In genomic region chr5:32319392-32319791, GRCh38 we compare ENCODE assay signal across 23 cellular contexts. TPM values are rescaled to one million over a fixed set of nuclear protein-coding genes. Genes with fewer than 3 reads are reported as not detected.
A peak's percentile ranks its signal among the peaks of the same experiment; 100 is the strongest.
DNase-seq lines count a peak whose midpoint lies in the region; ATAC-seq, FAIRE-seq and TF ChIP-seq lines count a peak whose summit lies in the region.
"Had no signal": no experiment of that assay in that cellular context is flagged by ENCODE, and none has a peak within 500 bp of the region (broad histone marks: within the 10 kb centered on the region; RNA-seq: fewer than 3 reads in every experiment).

No MANE protein-coding gene starts in this region.

- no peaks in the 10 kb centered on the region for H3K27me3 ChIP-seq in HepG2 (ENCODE audit: control insufficient read depth in 1 of 2, insufficient read depth in 2 of 2, low read length in 2 of 2)
- H3K27me3 ChIP-seq in right lobe of liver, result no peaks in the 10 kb centered on the region
- H3K27me3 ChIP-seq in endodermal cell (ENCODE audit: control insufficient read depth, insufficient read depth, low read length, poor library complexity, severe bottlenecking), result no peaks in the 10 kb centered on the region
- H3K27me3 ChIP-seq: BLaER1, SJCRH30 had no signal

- no peaks in the 10 kb centered on the region for H3K4me1 Mint-ChIP-seq in endodermal cell

- TF ChIP-seq POLR2A in HepG2 (IDR thresholded peaks at IDR 0.05; ENCODE audit: insufficient read depth in 1 of 2, low read depth in 2 of 2, low read length in 2 of 2), result no peak
- TF ChIP-seq POLR2A in right lobe of liver (IDR thresholded peaks at IDR 0.05), result no peak

- H3K4me1 ChIP-seq in HepG2 (ENCODE audit: insufficient read depth, low read length), result peaks cover 43% of the 10 kb centered on the region
- H3K4me1 ChIP-seq in right lobe of liver, result peaks cover 0 to 8% (median 0%) of the 10 kb centered on the region in 4 donors
- H3K4me1 ChIP-seq in endodermal cell (ENCODE audit: control insufficient read depth, insufficient read depth, low read length), result no peaks in the 10 kb centered on the region
- H3K4me1 ChIP-seq: SJCRH30 had no signal

- H3K27me3 Mint-ChIP-seq in endodermal cell (ENCODE audit: insufficient read depth), result peaks cover 3% of the 10 kb centered on the region

- intact Hi-C loops in HepG2 (cut with micrococcal nuclease; ENCODE audit: unreplicated experiment), result no loop called here
- intact Hi-C loops in right lobe of liver (cut with DNase I), result no loop called here
- intact Hi-C loops in sciatic nerve (cut with DNase I), result no loop called here

- TF ChIP-seq EP300 in HepG2 (IDR thresholded peaks at IDR 0.05; ENCODE audit: low read depth in 2 of 2, low read length in 2 of 2) (no peak), HepG2 (CRISPR knock-in tag; IDR thresholded peaks at IDR 0.05; ENCODE audit: borderline replicate concordance) (no peak)

- H3K27ac ChIP-seq in HepG2 (ENCODE audit: extremely low read length, insufficient read depth, low read length) (no peak overlapping the region), right lobe of liver (no peak overlapping the region), endodermal cell (ENCODE audit: low read depth, low read length) (no peak overlapping the region)
- H3K27ac ChIP-seq: BLaER1, SJCRH30 had no signal

- H3K36me3 ChIP-seq in HepG2 (replicated peaks in 1 of 2; ENCODE audit: control insufficient read depth in 1 of 2, insufficient read depth in 2 of 2, low read length in 2 of 2) (no peaks in the 10 kb centered on the region), right lobe of liver (no peaks in the 10 kb centered on the region), endodermal cell (ENCODE audit: control insufficient read depth, insufficient read depth, low read length) (no peaks in the 10 kb centered on the region)
- H3K36me3 ChIP-seq: BLaER1, SJCRH30 had no signal

- no peak overlapping the region for H3K4me2 ChIP-seq in HepG2 (ENCODE audit: low read depth, low read length)
- H3K4me2 ChIP-seq: BLaER1 had no signal

- in situ Hi-C loops in HepG2 (cut with HindIII; ENCODE audit: extremely low pct_ligation_motif_present, low pct_unique_long_range_greater_than_20kb), result loop anchor here (5.0 kb wide), 1 partner anchor 82 kb away; no protein-coding TSS in a partner anchor

- CTCF ChIA-PET in HepG2 (lab: Yijun Ruan, JAX; ENCODE audit: low intra/inter-chr PET ratio, low total read pairs), result interaction anchor here (0.7 kb wide), 1 partner anchor 86 kb away, joined by 3 read pairs; no protein-coding TSS in a partner anchor

- H3K9me3 Mint-ChIP-seq in endodermal cell, result peaks cover 9% of the 10 kb centered on the region

- H3K4me3 ChIP-seq in HepG2 (replicated peaks in 1 of 3; ENCODE audit: insufficient read depth in 1 of 3, low read depth in 2 of 3, low read length in 3 of 3) (no peak overlapping the region), right lobe of liver (no peak overlapping the region), endodermal cell (ENCODE audit: low read length) (no peak overlapping the region)
- H3K4me3 ChIP-seq: BLaER1, SJCRH30 had no signal

- peak; percentile 47 for FAIRE-seq in HepG2 (lab: Jason Lieb, UNC)
- no peak for FAIRE-seq in GM19239 (lab: Jason Lieb, UNC)
- FAIRE-seq: GM12891, GM18507, H54 had no signal

- H3K4me3 Mint-ChIP-seq in endodermal cell, result no peak overlapping the region
- H3K4me3 Mint-ChIP-seq: CD8-positive, alpha-beta T cell had no signal

- peak; percentile 71 for ATAC-seq in HepG2
- no peak for ATAC-seq in right lobe of liver
- peak; percentile 25 for ATAC-seq in sciatic nerve
- no peak for ATAC-seq in HG03025 (IDR thresholded peaks at IDR 0.05; ENCODE audit: low FRiP score, unreplicated experiment)
- ATAC-seq: CD8-positive, alpha-beta T cell had no signal

- no peaks in the 10 kb centered on the region for H4K20me1 ChIP-seq in HepG2 (ENCODE audit: insufficient read depth, low read length)
- H4K20me1 ChIP-seq: BLaER1 had no signal

- no peak overlapping the region for H2AFZ ChIP-seq in HepG2 (ENCODE audit: low read length)

- 83% methylated on average over 4 of the region's 7 CpGs for WGBS in HepG2 (ENCODE audit: low lambda C conversion rate)
- 60% methylated on average over 3 of the region's 7 CpGs for WGBS in right lobe of liver (ENCODE audit: insufficient coverage, low coverage, low lambda C conversion rate, missing lambda C conversion rate)
- 76 to 83% methylated on average over 7 of the region's 7 CpGs for WGBS in endodermal cell (ENCODE audit: insufficient coverage in 1 of 2, insufficient read length in 1 of 2), 2 experiments

- DNase-seq in HepG2 (ENCODE audit: low spot score) (peak; percentile 56), right lobe of liver (no peak), SHP77 treated with DMSO at 0.1 percent for 48 hours (lab: John Stamatoyannopoulos, UW) (peak; percentile 31), endodermal cell (peak; percentile 84), sciatic nerve (ENCODE audit: low spot score) (no peak), SIG-M5 (lab: John Stamatoyannopoulos, UW) (no peak), GM19239 (ENCODE audit: insufficient read length, low spot score) (no peak)
- DNase-seq: CD8-positive, alpha-beta T cell; GF-D8; KG1; NCI-H1048; NCI-H146; NCI-H2107; NCI-H226; NCI-H524 treated with DMSO at 0.1 percent for 48 hours; RPMI8226; SJCRH30; SW 1271 had no signal

- H3K27ac Mint-ChIP-seq in endodermal cell, result no peak overlapping the region
- H3K27ac Mint-ChIP-seq: CD8-positive, alpha-beta T cell had no signal

- no peak for TF ChIP-seq RAD21 in HepG2 (CRISPR knock-in tag; IDR thresholded peaks at IDR 0.05)

- POLR2A ChIA-PET in HepG2 (lab: Yijun Ruan, JAX), result interaction anchor here (1.2 to 1.4 kb wide), 2 partner anchors 12 to 85 kb away, joined by 4 to 5 read pairs; no protein-coding TSS in a partner anchor

- H3K9ac ChIP-seq in HepG2 (ENCODE audit: insufficient read depth, low read depth, low read length) (no peak overlapping the region), endodermal cell (ENCODE audit: extremely low read depth, low read length, poor library complexity, severe bottlenecking) (no peak overlapping the region)
- H3K9ac ChIP-seq: BLaER1 had no signal

- H3K36me3 Mint-ChIP-seq in endodermal cell (ENCODE audit: low read depth), result peaks cover 3% of the 10 kb centered on the region
- H3K36me3 Mint-ChIP-seq: CD8-positive, alpha-beta T cell had no signal

- TF ChIP-seq CTCF in HepG2 (CRISPR knock-in tag; IDR thresholded peaks at IDR 0.05) (peak; percentile 70), right lobe of liver (IDR thresholded peaks at IDR 0.05) (no peak), endodermal cell (conservative IDR thresholded peaks at IDR 0.05) (peak; percentile 64)

- no TSS peak for BruUV-seq in HepG2 (replicated peaks; lab: Mats Ljungman, UMichigan)

- H3K9me3 ChIP-seq in HepG2 (ENCODE audit: low read length) (no peaks in the 10 kb centered on the region), right lobe of liver (no peaks in the 10 kb centered on the region), endodermal cell (ENCODE audit: control insufficient read depth, low read length) (peaks cover 9% of the 10 kb centered on the region)

- H3K79me2 ChIP-seq in HepG2 (ENCODE audit: insufficient read depth, low read length), result no peaks in the 10 kb centered on the region

TF ChIP-seq in HepG2, 621 proteins besides CTCF, POLR2A, EP300 and RAD21 (continues in another document):
- TF ChIP-seq RELA (CRISPR knock-in tag; IDR thresholded peaks at IDR 0.05) (no peak), FOXJ3 (CRISPR knock-in tag; IDR thresholded peaks at IDR 0.05; ENCODE audit: borderline replicate concordance) (no peak), ELF3 (CRISPR knock-in tag; IDR thresholded peaks at IDR 0.05) (0 out of 2 replicates have a peak, but pooled peaks have one; percentile 18), MTF2 (CRISPR knock-in tag; IDR thresholded peaks at IDR 0.05; ENCODE audit: borderline replicate concordance) (no peak), ZFX (CRISPR knock-in tag; IDR thresholded peaks at IDR 0.05; ENCODE audit: low read depth) (0 out of 2 replicates have a peak, but pooled peaks have one; percentile 32), MED8 (CRISPR knock-in tag; IDR thresholded peaks at IDR 0.05; ENCODE audit: insufficient replicate concordance) (no peak), SIN3B (IDR thresholded peaks at IDR 0.05; ENCODE audit: low read length) (no peak), FOXC1 (CRISPR knock-in tag; IDR thresholded peaks at IDR 0.05; ENCODE audit: borderline replicate concordance) (0 out of 2 replicates have a peak, but pooled peaks have one; percentile 29), STAG1 (CRISPR knock-in tag; IDR thresholded peaks at IDR 0.05) (peak; percentile 63)

RNA-seq across cellular contexts. Expression of gene MTMR12, which starts 6.7 kb away (rescaled TPM):
- total RNA-seq in HepG2 (2016; rRNA removed; fragmentation: Illumina TruSeq; extraction: Trizol) (36.6 and 56.5 TPM in 2 replicates), right lobe of liver (10 to 100 TPM; 14.9 to 22.9 (median 16.3) TPM), endodermal cell (10 to 100 TPM; 32.7 to 33.3 TPM), sciatic nerve (40.6 TPM)
- total RNA-seq in HepG2 (2016; cell fraction: cytosol; rRNA removed; fragmentation: Illumina TruSeq; extraction: Trizol; ENCODE audit: low read depth), result 16.0 and 20.1 TPM in 2 replicates
- 37.6 and 51.8 TPM in 2 replicates for total RNA-seq in HepG2 (2016; cell fraction: insoluble cytoplasmic fraction; rRNA removed; fragmentation: Illumina TruSeq; extraction: Trizol)
- total RNA-seq in HepG2 (2016; cell fraction: membrane; rRNA removed; fragmentation: Illumina TruSeq; extraction: Trizol), result 41.8 and 44.0 TPM in 2 replicates
- total RNA-seq in HepG2 (2016; cell fraction: nucleus; rRNA removed; fragmentation: Illumina TruSeq; extraction: Trizol), result 34.2 and 34.9 TPM in 2 replicates
- 21.3 and 23.4 TPM in 2 replicates for polyA plus RNA-seq in HepG2 (2011; rRNA removed)
- 15.2 and 20.5 TPM in 2 replicates for polyA plus RNA-seq in HepG2 (2011; cell fraction: cytosol; rRNA removed)
- 10.6 and 13.1 TPM in 2 replicates for polyA plus RNA-seq in HepG2 (2011; cell fraction: nucleus; rRNA removed)
- polyA plus RNA-seq in HepG2 (2012), result 22.1 and 25.4 TPM in 2 replicates
- polyA plus RNA-seq in HepG2 (2016; cell fraction: cytosol; fragmentation: Illumina TruSeq; extraction: Trizol; ENCODE audit: low read depth), result 5.0 and 5.4 TPM in 2 replicates
- polyA plus RNA-seq in HepG2 (2016; cell fraction: insoluble cytoplasmic fraction; fragmentation: Illumina TruSeq; extraction: Trizol; ENCODE audit: low read depth), result 37.5 and 39.4 TPM in 2 replicates
- polyA plus RNA-seq in HepG2 (2016; cell fraction: membrane; fragmentation: Illumina TruSeq; extraction: Trizol; ENCODE audit: low read depth), result 18.7 and 19.5 TPM in 2 replicates
- polyA plus RNA-seq in HepG2 (2016; cell fraction: nucleus; fragmentation: Illumina TruSeq; extraction: Trizol; ENCODE audit: insufficient read depth, low read depth), result 32.6 and 33.7 TPM in 2 replicates
- 31.8 and 33.8 TPM in 2 replicates for polyA minus RNA-seq in HepG2 (2011; rRNA and poly(A)+ RNA removed; ENCODE audit: low replicate concordance)
- polyA minus RNA-seq in HepG2 (2011; cell fraction: cytosol; rRNA and poly(A)+ RNA removed), result 29.0 and 31.6 TPM in 2 replicates
- 48.2 and 66.6 TPM in 2 replicates for polyA minus RNA-seq in HepG2 (2011; cell fraction: nucleus; rRNA and poly(A)+ RNA removed)
- polyA plus RNA-seq in endodermal cell (2013, experiment 1 of 2), result 24.2 TPM
- 22.1 TPM for polyA plus RNA-seq in endodermal cell (2013, experiment 2 of 2)

Comparison
In these comparisons a context has a peak if more than half of its experiments do, and no peak if none do; other contexts are left out.
1. ATAC-seq: peak in HepG2 (single experiment) and sciatic nerve (single experiment); none in right lobe of liver (0 of 4) and HG03025 (single experiment).
2. DNase-seq: peak in HepG2 (single experiment), SHP77 treated with DMSO at 0.1 percent for 48 hours (single experiment) and endodermal cell (single experiment); none in right lobe of liver (0 of 3), sciatic nerve (single experiment), SIG-M5 (single experiment) and GM19239 (single experiment).
3. CTCF ChIP-seq: peak in HepG2 (single experiment) and endodermal cell (single experiment); none in right lobe of liver (0 of 4).